22 cellular contexts compared by ENCODE assay signal in genomic region chr5:69275563-69275962, GRCh38.
"Had no signal": no experiment of that assay in that cellular context is flagged by ENCODE, and none has a peak within 500 bp of the region (broad histone marks: within the 10 kb centered on the region; RNA-seq: fewer than 3 reads in every experiment).

No MANE protein-coding gene starts in this region.

- ATAC-seq: Panc1, PC-3, SK-N-SH treated with all-trans-retinoic acid at 6 μM for 48 hours had no signal

- H3K4me1 ChIP-seq: SJCRH30 had no signal

- H3K9me3 ChIP-seq: SJCRH30 had no signal

- H3K4me3 ChIP-seq: SJCRH30 had no signal

- H3K27me3 ChIP-seq: SJCRH30 had no signal

- DNase-seq: Kasumi-1, KG1, MM.1S, NCI-H1092 treated with DMSO at 0.1 percent for 48 hours, NCI-H1436, NCI-H187, NCI-H2029, NCI-H2081 treated with DMSO at 0.1 percent for 48 hours, NCI-H2171, NCI-H226, NCI-H446, NCI-H510A, NCI-H524 treated with DMSO at 0.1 percent for 48 hours, NCI-H69, NCI-H774, PC-3, SHP77 treated with DMSO at 0.1 percent for 48 hours, SJCRH30 had no signal

- H3K27ac ChIP-seq: HL-60, SJCRH30 had no signal

- FAIRE-seq: HTR-8/SVneo had no signal
